ENCODE assay signal across 9 cellular contexts in the genomic region with DNA sequence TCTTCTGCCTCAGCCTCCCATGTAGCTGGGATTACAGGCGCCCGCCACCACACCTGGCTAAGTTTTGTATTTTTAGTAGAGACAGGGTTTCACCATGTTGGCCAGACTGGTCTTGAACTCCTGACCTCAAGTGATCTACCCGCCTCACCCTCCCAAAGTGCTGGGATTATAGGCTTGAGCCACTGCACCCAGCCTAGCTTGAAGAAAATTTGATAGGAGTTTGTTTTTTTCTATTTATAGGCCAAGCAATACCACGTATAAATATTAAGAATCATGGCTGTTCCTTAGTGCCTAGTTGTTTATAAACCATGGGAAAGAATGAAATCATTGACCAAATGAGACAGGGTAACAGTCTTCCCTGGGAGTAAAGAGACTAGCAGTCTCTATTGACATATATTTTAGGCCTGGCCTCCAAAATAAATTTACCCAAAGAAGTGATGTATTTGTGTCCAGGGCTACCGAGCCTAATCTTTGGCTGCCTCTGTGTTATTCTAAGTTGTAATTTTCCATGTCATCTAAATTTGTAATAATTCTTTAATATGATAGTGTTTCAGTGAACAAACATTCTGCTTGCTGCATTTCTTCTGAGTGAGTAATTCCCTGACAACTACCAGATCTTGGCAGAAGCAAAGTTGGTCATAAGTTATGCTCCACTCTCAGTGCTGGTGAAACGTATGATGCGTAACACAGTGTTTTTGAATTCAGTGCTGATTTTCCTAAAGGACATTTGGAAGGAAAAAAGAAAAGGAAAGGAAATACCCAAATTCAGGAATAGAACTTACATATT. TPM values are rescaled to one million over a fixed set of nuclear protein-coding genes. Genes with fewer than 3 reads are reported as not detected.
A peak's percentile ranks its signal among the peaks of the same experiment; 100 is the strongest.
DNase-seq lines count a peak whose midpoint lies in the region; ATAC-seq, FAIRE-seq and TF ChIP-seq lines count a peak whose summit lies in the region.
"Had no signal": no experiment of that assay in that cellular context is flagged by ENCODE, and none has a peak within 500 bp of the region (broad histone marks: within the 10 kb centered on the region; RNA-seq: fewer than 3 reads in every experiment).

No MANE protein-coding gene starts in this region.

- peak overlapping the region; percentile 90 for H3K27ac Mint-ChIP-seq in HFFc6
- no peak overlapping the region for H3K27ac Mint-ChIP-seq in activated naive CD4-positive, alpha-beta T cell treated with anti-CD3 and anti-CD28 coated beads, Interleukin-2, amount 10 ng/mL, durations not matched to agents 7 days and 5 days
- no peak overlapping the region for H3K27ac Mint-ChIP-seq in activated T-helper 2 cell treated with anti-CD3 and anti-CD28 coated beads, Interferon-gamma antibody, Interleukin-2, Interleukin-4, amounts not matched to agents 10 μg/mL and 5 μg/mL and 100 μg/mL, durations not matched to agents 14 hours and 24 hours and 36 hours

- H3K4me1 ChIP-seq in breast epithelium (no peaks in the 10 kb centered on the region), spleen (peaks cover 0 to 21% (median 12%) of the 10 kb centered on the region in 6 donors)

- H3K36me3 Mint-ChIP-seq in HFFc6 (ENCODE audit: low read depth) = peaks cover 58% of the 10 kb centered on the region
- H3K36me3 Mint-ChIP-seq in activated naive CD4-positive, alpha-beta T cell treated with anti-CD3 and anti-CD28 coated beads, Interleukin-2, amount 10 ng/mL, durations not matched to agents 7 days and 5 days = peaks cover 2% of the 10 kb centered on the region
- H3K36me3 Mint-ChIP-seq in activated T-helper 2 cell treated with anti-CD3 and anti-CD28 coated beads, Interferon-gamma antibody, Interleukin-2, Interleukin-4, amounts not matched to agents 10 μg/mL and 5 μg/mL and 100 μg/mL, durations not matched to agents 14 hours and 24 hours and 36 hours (ENCODE audit: low read depth) = peaks cover 44% of the 10 kb centered on the region

- H3K4me1 Mint-ChIP-seq in HFFc6 (ENCODE audit: low read depth) = peaks cover 79% of the 10 kb centered on the region
- peaks cover 4% of the 10 kb centered on the region for H3K4me1 Mint-ChIP-seq in activated naive CD4-positive, alpha-beta T cell treated with anti-CD3 and anti-CD28 coated beads, Interleukin-2, amount 10 ng/mL, durations not matched to agents 7 days and 5 days
- H3K4me1 Mint-ChIP-seq in activated T-helper 2 cell treated with anti-CD3 and anti-CD28 coated beads, Interferon-gamma antibody, Interleukin-2, Interleukin-4, amounts not matched to agents 10 μg/mL and 5 μg/mL and 100 μg/mL, durations not matched to agents 14 hours and 24 hours and 36 hours (ENCODE audit: low read depth) = peaks cover 19% of the 10 kb centered on the region

- H3K27ac ChIP-seq in breast epithelium = peak overlapping the region; percentile 78 to 83
- H3K27ac ChIP-seq in spleen = peak overlapping the region in 5 of 8 donors; percentile 13 to 44 (median 34)

- H3K4me3 ChIP-seq in breast epithelium (no peak overlapping the region), spleen (no peak overlapping the region)

- H3K27me3 Mint-ChIP-seq in HFFc6 (ENCODE audit: insufficient read depth) = no peaks in the 10 kb centered on the region
- no peaks in the 10 kb centered on the region for H3K27me3 Mint-ChIP-seq in activated naive CD4-positive, alpha-beta T cell treated with anti-CD3 and anti-CD28 coated beads, Interleukin-2, amount 10 ng/mL, durations not matched to agents 7 days and 5 days
- H3K27me3 Mint-ChIP-seq in activated T-helper 2 cell treated with anti-CD3 and anti-CD28 coated beads, Interferon-gamma antibody, Interleukin-2, Interleukin-4, amounts not matched to agents 10 μg/mL and 5 μg/mL and 100 μg/mL, durations not matched to agents 14 hours and 24 hours and 36 hours (ENCODE audit: low read depth) = no peaks in the 10 kb centered on the region

- peak overlapping the region; percentile 66 for H3K4me3 Mint-ChIP-seq in HFFc6
- H3K4me3 Mint-ChIP-seq in activated naive CD4-positive, alpha-beta T cell treated with anti-CD3 and anti-CD28 coated beads, Interleukin-2, amount 10 ng/mL, durations not matched to agents 7 days and 5 days = no peak overlapping the region
- no peak overlapping the region for H3K4me3 Mint-ChIP-seq in activated T-helper 2 cell treated with anti-CD3 and anti-CD28 coated beads, Interferon-gamma antibody, Interleukin-2, Interleukin-4, amounts not matched to agents 10 μg/mL and 5 μg/mL and 100 μg/mL, durations not matched to agents 14 hours and 24 hours and 36 hours (ENCODE audit: low read depth)

- H3K27me3 ChIP-seq in breast epithelium = no peaks in the 10 kb centered on the region
- no peaks in the 10 kb centered on the region for H3K27me3 ChIP-seq in spleen (replicated peaks in 1 of 7)

- FAIRE-seq in islet of Langerhans (lab: Jason Lieb, UNC) = peak; percentile 86

- no peaks in the 10 kb centered on the region for H3K36me3 ChIP-seq in breast epithelium
- H3K36me3 ChIP-seq in spleen = peaks cover 0 to 22% (median 0%) of the 10 kb centered on the region in 6 donors

- intact Hi-C loops in breast epithelium (cut with DNase I; ENCODE audit: low total_unique reads) (no loop called here), spleen (cut with DNase I; ENCODE audit: low total_unique reads) (no loop called here)
- intact Hi-C loops in activated T-helper 2 cell treated with anti-CD3 and anti-CD28 coated beads, Interferon-gamma antibody, Interleukin-2, Interleukin-4, amounts not matched to agents 10 μg/mL and 5 μg/mL and 100 μg/mL, durations not matched to agents 14 hours and 24 hours and 36 hours (cut with micrococcal nuclease) = no loop called here

- CTCF ChIA-PET in activated naive CD4-positive, alpha-beta T cell treated with anti-CD3 and anti-CD28 coated beads, Interleukin-2, amount 10 ng/mL, durations not matched to agents 7 days and 5 days (lab: Charles Lee) = no interaction called here

- H3K9me3 ChIP-seq in breast epithelium (no peaks in the 10 kb centered on the region), spleen (no peaks in the 10 kb centered on the region)

- H3K9me3 Mint-ChIP-seq in HFFc6 = no peaks in the 10 kb centered on the region
- no peaks in the 10 kb centered on the region for H3K9me3 Mint-ChIP-seq in activated naive CD4-positive, alpha-beta T cell treated with anti-CD3 and anti-CD28 coated beads, Interleukin-2, amount 10 ng/mL, durations not matched to agents 7 days and 5 days
- no peaks in the 10 kb centered on the region for H3K9me3 Mint-ChIP-seq in activated T-helper 2 cell treated with anti-CD3 and anti-CD28 coated beads, Interferon-gamma antibody, Interleukin-2, Interleukin-4, amounts not matched to agents 10 μg/mL and 5 μg/mL and 100 μg/mL, durations not matched to agents 14 hours and 24 hours and 36 hours

- TF ChIP-seq POLR2A in breast epithelium (IDR thresholded peaks at IDR 0.05) = no peak
- TF ChIP-seq POLR2A in spleen (IDR thresholded peaks at IDR 0.05) = no peak

- TF ChIP-seq CTCF in HFFc6 (IDR thresholded peaks at IDR 0.05) (no peak), breast epithelium (IDR thresholded peaks at IDR 0.05) (no peak), spleen (IDR thresholded peaks at IDR 0.05 in 8 of 11, conservative IDR thresholded peaks at IDR 0.05 in 3 of 11) (no peak)

- DNase-seq in HFFc6 (peak; percentile 96), breast epithelium (ENCODE audit: low spot score in 2 of 2) (no peak), spleen (no peak), T-helper 2 cell (no peak)
- no peak for DNase-seq in activated naive CD4-positive, alpha-beta T cell treated with anti-CD3 and anti-CD28 coated beads, Interleukin-2, amount 10 ng/mL, durations not matched to agents 7 days and 5 days
- DNase-seq in activated T-helper 2 cell treated with anti-CD3 and anti-CD28 coated beads, Interferon-gamma antibody, Interleukin-2, Interleukin-4, amounts not matched to agents 10 μg/mL and 5 μg/mL and 100 μg/mL, durations not matched to agents 14 hours and 24 hours and 36 hours (ENCODE audit: low spot score) = no peak
- DNase-seq: NCI-H2081 treated with DMSO at 0.1 percent for 48 hours had no signal

- no peak for ATAC-seq in HG02885 (IDR thresholded peaks at IDR 0.05; ENCODE audit: poor library complexity, unreplicated experiment)

- 88 to 94% (median 92%) methylated on average over 7 of the region's 7 CpGs for WGBS in spleen, 5 donors

RNA-seq across cellular contexts. Expression of a gene that starts 10.3 kb away (rescaled TPM):
- 100 to 1,000 TPM in 1 of 6 experiments, 10 to 100 TPM in 5; 67.8 to 103 (median 70.4) TPM for total RNA-seq in HFFc6 (2021; fragmentation: NEBNext Ultra II Directional; extraction: Animal tissue kit (Norgen Biotek cat#: 25700))
- total RNA-seq in breast epithelium (10 to 100 TPM; 60.0 to 66.2 (median 61.3) TPM), spleen (10 to 100 TPM; 13.2 to 23.0 (median 17.9) TPM)
- polyA plus RNA-seq in spleen = 1 to 10 TPM; 3.5 to 3.8 (median 3.6) TPM
- total RNA-seq in activated T-helper 2 cell treated with anti-CD3 and anti-CD28 coated beads, Interferon-gamma antibody, Interleukin-2, Interleukin-4, amounts not matched to agents 10 μg/mL and 5 μg/mL and 100 μg/mL, durations not matched to agents 14 hours and 24 hours and 36 hours = 13.6 and 16.6 TPM in 2 replicates

RNA-seq across cellular contexts. Expression of a gene that starts 42.2 kb away (rescaled TPM):
- total RNA-seq in HFFc6 (2021; fragmentation: NEBNext Ultra II Directional; extraction: Animal tissue kit (Norgen Biotek cat#: 25700)) = 10 to 100 TPM in 1 of 6 experiments, 1 to 10 TPM in 5; 5.9 to 10.8 (median 7.1) TPM
- total RNA-seq in breast epithelium = 100 to 1,000 TPM in 1 of 3 donors, 10 to 100 TPM in 2; 25.0 to 508 (median 32.8) TPM
- total RNA-seq in spleen = 1 to 10 TPM in 6 of 7 donors, under 1 TPM in 1; 0.77 to 7.2 (median 1.5) TPM
- 10 to 100 TPM in 1 of 3 donors, 1 to 10 TPM in 1, under 1 TPM in 1; 0.28 to 18.4 (median 2.6) TPM for polyA plus RNA-seq in spleen
- total RNA-seq in activated T-helper 2 cell treated with anti-CD3 and anti-CD28 coated beads, Interferon-gamma antibody, Interleukin-2, Interleukin-4, amounts not matched to agents 10 μg/mL and 5 μg/mL and 100 μg/mL, durations not matched to agents 14 hours and 24 hours and 36 hours = 0.43 and 0.67 TPM in 2 replicates
